Comparison of ENCODE assay signal across 8 cellular contexts in genomic region chr19:58362272-58362994, GRCh38. TPM values are rescaled to one million over a fixed set of nuclear protein-coding genes. Genes with fewer than 3 reads are reported as not detected.
DNase-seq lines count a peak whose midpoint lies in the region; ATAC-seq and TF ChIP-seq lines count a peak whose summit lies in the region.

TSS of gene ZNF497 (minus strand) at chr19:58362751. CDS start at chr19:58357635, 5,116 bp downstream.

- DNase-seq in Ammon's horn (ENCODE audit: low spot score) (peak; percentile 99), NCI-H460 (ENCODE audit: extremely low read depth, low read depth) (peak; percentile 94), choroid plexus epithelial cell (ENCODE audit: low read depth) (peak; percentile 97), kidney tubule cell (ENCODE audit: low spot score) (peak; percentile 97)
- peak; percentile 96 for DNase-seq in activated CD4-positive, alpha-beta T cell treated with anti-CD3 and anti-CD28 coated beads for 1 hour
- peak; percentile 93 for DNase-seq in stimulated activated CD4-positive, alpha-beta T cell treated with anti-CD3 and anti-CD28 coated beads, Interleukin-1b, Interleukin-23, amount 100 ng/mL, for 1 hour (ENCODE audit: low read depth in 2 of 2)

- TF ChIP-seq POLR2A in GM19193 (IDR thresholded peaks at IDR 0.05; ENCODE audit: extremely low read depth, insufficient read depth, insufficient read length) = peak; percentile 81

- peak within 1 kb of the TSS; percentile 63 for H3K4me3 ChIP-seq in choroid plexus epithelial cell (ENCODE audit: low read depth, low read length)

- peak; percentile 7 for TF ChIP-seq CTCF in choroid plexus epithelial cell (conservative IDR thresholded peaks at IDR 0.05; ENCODE audit: low read depth, low read length)

- peak; percentile 88 for ATAC-seq in HG03432 (IDR thresholded peaks at IDR 0.05; ENCODE audit: unreplicated experiment)

RNA-seq across cellular contexts. Expression of gene ZNF497, which starts in this region (rescaled TPM):
- total RNA-seq in NCI-H460 (2014; rRNA removed; shearing (Covaris generic)) = 2.1 TPM in 2 replicates
- 8.9 and 9.8 TPM in 2 replicates for polyA plus RNA-seq in NCI-H460 (2014; cell fraction: nucleus; rRNA removed)

Comparison
In these comparisons a context has a peak if more than half of its experiments do, and no peak if none do; other contexts are left out.
1. Peak in every context shown above with its lines: DNase-seq, ATAC-seq and H3K4me3 ChIP-seq.